In genomic region chr5:136242136-136242535, GRCh38 we compare ENCODE assay signal across 20 cellular contexts. TPM values are rescaled to one million over a fixed set of nuclear protein-coding genes. Genes with fewer than 3 reads are reported as not detected.
DNase-seq lines count a peak whose midpoint lies in the region; ATAC-seq lines count a peak whose summit lies in the region.
"Had no signal": no experiment of that assay in that cellular context is flagged by ENCODE, and none has a peak within 500 bp of the region (broad histone marks: within the 10 kb centered on the region; RNA-seq: fewer than 3 reads in every experiment).

No MANE protein-coding gene starts in this region.

- ATAC-seq in GM21717 (IDR thresholded peaks at IDR 0.05; ENCODE audit: unreplicated experiment) (peak; percentile 45), HG03196 (IDR thresholded peaks at IDR 0.05; ENCODE audit: unreplicated experiment) (peak; percentile 47)
- ATAC-seq: activated CD4-positive, CD25-positive, alpha-beta regulatory T cell treated with anti-CD3 and anti-CD28 coated beads, Interleukin-2, amount 50 U/mL, for 24 hours; activated T-cell treated with anti-CD3 and anti-CD28 coated beads, Interleukin-2, amount 50 U/mL, for 4 hours; heart left ventricle; mucosa of descending colon had no signal

- DNase-seq in DMS53 (lab: John Stamatoyannopoulos, UW) (peak; percentile 28), DMS53 treated with DMSO at 0.1 percent for 48 hours (lab: John Stamatoyannopoulos, UW; ENCODE audit: unreplicated experiment) (no peak), kidney tubule cell (ENCODE audit: low spot score) (peak; percentile 31), mucosa of gallbladder (ENCODE audit: low spot score) (no peak), KBM-7 (no peak), C1 segment of cervical spinal cord (lab: John Stamatoyannopoulos, UW) (no peak)
- DNase-seq: activated T-cell treated with anti-CD3 and anti-CD28 coated beads, Interleukin-2, amount 50 U/mL, for 4 hours; EL; heart left ventricle; mucosa of descending colon; NCI-H1436; NK-92 treated with Interleukin-12 subunit alpha and Interleukin-12 subunit beta, amount 100 ng/mL, for 24 hours; stimulated activated CD4-positive, alpha-beta T cell treated with anti-CD3 and anti-CD28 coated beads, Interleukin-2, amount 100 ng/mL, for 24 hours; stimulated activated naive CD4-positive, alpha-beta T cell treated with Interleukin-2 at 50 U/mL for 16 hours; trophoblast cell had no signal

- in situ Hi-C loops in KBM-7 (cut with MboI; ENCODE audit: low pct_unique_long_range_greater_than_20kb, low sequenced_read_pairs): no loop called here

RNA-seq across cellular contexts. Expression of gene SMIM32, which starts 49.2 kb away (rescaled TPM):
- total RNA-seq in mucosa of gallbladder: 33.1 TPM
- total RNA-seq: activated T-cell treated with anti-CD3 and anti-CD28 coated beads, Interleukin-2, amount 50 U/mL, for 4 hours; fibroblast of lung; heart left ventricle; liver had no signal

Comparison
In these comparisons a context has a peak if more than half of its experiments do, and no peak if none do; other contexts are left out.
1. DNase-seq: peak in DMS53 (single experiment) and kidney tubule cell (single experiment); none in DMS53 treated with DMSO at 0.1 percent for 48 hours (single experiment), mucosa of gallbladder (single experiment), KBM-7 (single experiment) and C1 segment of cervical spinal cord (0 of 14).